In the genomic region with DNA sequence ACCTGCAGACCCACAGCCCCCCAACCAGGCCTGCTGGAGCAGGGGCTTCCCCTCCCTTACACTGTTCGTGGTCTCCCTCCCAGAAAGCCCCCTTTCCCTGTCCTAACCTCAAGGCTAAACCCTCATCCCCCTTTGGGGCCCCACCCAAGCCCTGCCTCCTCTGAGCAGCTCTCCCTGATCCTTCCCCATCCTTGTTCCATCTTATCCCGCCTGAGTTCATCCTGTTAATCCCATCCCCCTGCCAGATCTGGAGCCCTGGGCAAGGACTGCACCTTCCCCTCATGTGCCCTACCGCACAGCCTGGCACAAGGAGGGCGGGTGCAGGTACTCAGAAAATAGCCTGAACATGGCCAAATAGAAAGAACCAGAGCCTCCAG, we compare ENCODE assay signal across 22 cellular contexts. TPM values are rescaled to one million over a fixed set of nuclear protein-coding genes. Genes with fewer than 3 reads are reported as not detected.
A peak's percentile ranks its signal among the peaks of the same experiment; 100 is the strongest.
DNase-seq lines count a peak whose midpoint lies in the region; ATAC-seq, FAIRE-seq and TF ChIP-seq lines count a peak whose summit lies in the region.
"Had no signal": no experiment of that assay in that cellular context is flagged by ENCODE, and none has a peak within 500 bp of the region (broad histone marks: within the 10 kb centered on the region; RNA-seq: fewer than 3 reads in every experiment).

No MANE protein-coding gene starts in this region.

- H3K36me3 ChIP-seq in RWPE2 (ENCODE audit: low read depth) (peaks cover 64% of the 10 kb centered on the region), right atrium auricular region (no peaks in the 10 kb centered on the region), skeletal muscle satellite cell (ENCODE audit: insufficient read depth, low read length) (no peaks in the 10 kb centered on the region)
- H3K36me3 ChIP-seq: vagina had no signal

- no peak overlapping the region for H3K4me3 ChIP-seq in RWPE2 (ENCODE audit: severe bottlenecking)
- no peak overlapping the region for H3K4me3 ChIP-seq in right atrium auricular region
- peak overlapping the region; percentile 22 for H3K4me3 ChIP-seq in skeletal muscle satellite cell (ENCODE audit: low read length)
- H3K4me3 ChIP-seq: stomach, vagina had no signal

- ATAC-seq in RWPE2 (ENCODE audit: low read depth) (peak; percentile 28), left lobe of liver (no peak)
- ATAC-seq: sciatic nerve had no signal

- H3K27ac ChIP-seq in RWPE2 (ENCODE audit: poor library complexity, severe bottlenecking) (peak overlapping the region; percentile 80), right atrium auricular region (peak overlapping the region; percentile 76 to 92)
- H3K27ac ChIP-seq: stomach, vagina had no signal

- peaks cover 14% of the 10 kb centered on the region for H3K4me1 ChIP-seq in RWPE2 (ENCODE audit: insufficient read depth, poor library complexity, severe bottlenecking)
- peaks cover 0 to 44% of the 10 kb centered on the region in 2 donors for H3K4me1 ChIP-seq in right atrium auricular region
- peaks cover 24% of the 10 kb centered on the region for H3K4me1 ChIP-seq in skeletal muscle satellite cell (ENCODE audit: control insufficient read depth, insufficient read depth, low read length)
- H3K4me1 ChIP-seq: vagina had no signal

- FAIRE-seq in HTR-8/SVneo (lab: Jason Lieb, UNC), result no peak
- FAIRE-seq: GM18507, H54 had no signal

- DNase-seq in HTR-8/SVneo (ENCODE audit: insufficient read length, low spot score) (peak; percentile 39), RWPE2 (ENCODE audit: low spot score) (no peak), right atrium auricular region (ENCODE audit: low spot score) (no peak), epidermal melanocyte (ENCODE audit: insufficient read length, low spot score) (no peak), left lobe of liver (ENCODE audit: low spot score) (no peak), mesenteric fat pad (ENCODE audit: low spot score) (no peak)
- DNase-seq: activated CD4-positive, alpha-beta T cell treated with anti-CD3 and anti-CD28 coated beads, Interleukin-2, amount 50 U/mL, for 1 hour; COR-L47; KBM-7; left cardiac atrium; occipital lobe; stimulated activated CD4-positive, alpha-beta T cell treated with anti-CD3 and anti-CD28 coated beads, Interleukin-2, amount 100 ng/mL, for 24 hours; stomach had no signal

- H3K27me3 ChIP-seq in RWPE2 (ENCODE audit: insufficient read depth, poor library complexity, severe bottlenecking) (no peaks in the 10 kb centered on the region), right atrium auricular region (no peaks in the 10 kb centered on the region), skeletal muscle satellite cell (ENCODE audit: control insufficient read depth, insufficient read depth, low read length) (peaks cover 5% of the 10 kb centered on the region)
- H3K27me3 ChIP-seq: vagina had no signal

- TF ChIP-seq CTCF in RWPE2 (IDR thresholded peaks at IDR 0.05; ENCODE audit: poor library complexity, severe bottlenecking) (no peak), right atrium auricular region (IDR thresholded peaks at IDR 0.05) (no peak)

- peak overlapping the region; percentile 41 for H3K9ac ChIP-seq in skeletal muscle satellite cell (ENCODE audit: low read depth, low read length)

- H3K9me3 ChIP-seq in RWPE2 (ENCODE audit: severe bottlenecking) (no peaks in the 10 kb centered on the region), right atrium auricular region (no peaks in the 10 kb centered on the region), skeletal muscle satellite cell (replicated peaks; ENCODE audit: low read length) (no peaks in the 10 kb centered on the region)
- H3K9me3 ChIP-seq: stomach, vagina had no signal

- H3K4me2 ChIP-seq in skeletal muscle satellite cell (ENCODE audit: low read length), result peak overlapping the region; percentile 70

RNA-seq across cellular contexts. Expression of gene TNNT2, which starts 6.9 kb away (rescaled TPM):
- total RNA-seq in right atrium auricular region, result over 10,000 TPM in 1 of 2 donors, 1,000 to 10,000 TPM in 1; 4,112 to 12,321 TPM
- 1.3 and 38.2 TPM in 2 replicates for total RNA-seq in skeletal muscle satellite cell (2012; rRNA removed)
- total RNA-seq in left lobe of liver, result 0.33 TPM
- not detected for total RNA-seq in mesenteric fat pad
- total RNA-seq: B cell, cerebellum, Daoy, occipital lobe had no signal

RNA-seq across cellular contexts. Expression of gene LAD1, which starts 14.7 kb away (rescaled TPM):
- 1 to 10 TPM; 1.4 to 8.8 TPM for total RNA-seq in right atrium auricular region
- total RNA-seq in skeletal muscle satellite cell (2012; rRNA removed), result 0.22 and 0.51 TPM in 2 replicates
- total RNA-seq in left lobe of liver, result 27.8 TPM
- total RNA-seq in mesenteric fat pad, result 0.51 TPM
- total RNA-seq: cerebellum, fibroblast of villous mesenchyme, occipital lobe had no signal

RNA-seq across cellular contexts. Expression of gene TNNI1, which starts 37.1 kb away (rescaled TPM):
- total RNA-seq in right atrium auricular region (100 to 1,000 TPM in 1 of 2 donors, 10 to 100 TPM in 1; 17.5 to 177 TPM), left lobe of liver (not detected), mesenteric fat pad (not detected)
- total RNA-seq in skeletal muscle satellite cell (2012; rRNA removed), result 1.3 and 175 TPM in 2 replicates
- total RNA-seq: B cell, Daoy, occipital lobe, stomach, vagina had no signal

Comparison
In these comparisons a context has a peak if more than half of its experiments do, and no peak if none do; other contexts are left out.
1. RNA of gene TNNT2, which starts 6.9 kb away (total RNA-seq): 4,112 to 12,321 TPM in right atrium auricular region; 0.33 TPM in left lobe of liver (single experiment) and not detected in mesenteric fat pad (single experiment); every median in the first group is over 1,000 times any median in the second.
2. RNA of gene TNNI1, which starts 37.1 kb away (total RNA-seq): 17.5 to 177 TPM in right atrium auricular region; not detected in mesenteric fat pad (single experiment) and not detected in left lobe of liver (single experiment); every median in the first group is over 10 times any median in the second.